ENCODE assay signal across 8 cellular contexts in genomic region chr1:202958544-202959275, GRCh38. TPM values are rescaled to one million over a fixed set of nuclear protein-coding genes. Genes with fewer than 3 reads are reported as not detected.
DNase-seq lines count a peak whose midpoint lies in the region; ATAC-seq, FAIRE-seq and TF ChIP-seq lines count a peak whose summit lies in the region.

No MANE protein-coding gene starts in this region.

- no peak for TF ChIP-seq POLR2A in NB4 (IDR thresholded peaks at IDR 0.05; ENCODE audit: extremely low read depth, insufficient read length)

- no peak overlapping the region for H3K27ac ChIP-seq in mesodermal cell (ENCODE audit: low read depth, low read length, severe bottlenecking)

- H3K9me3 ChIP-seq in mesodermal cell (ENCODE audit: control insufficient read depth, low read length) = no peaks in the 10 kb centered on the region

- no peak for FAIRE-seq in bronchial epithelial cell (lab: Jason Lieb, UNC)

- ATAC-seq in GM18907 (IDR thresholded peaks at IDR 0.05; ENCODE audit: unreplicated experiment) (peak; percentile 3), HG02610 (IDR thresholded peaks at IDR 0.05; ENCODE audit: unreplicated experiment) (no peak)

- H3K36me3 ChIP-seq in bronchial epithelial cell (ENCODE audit: control insufficient read depth, insufficient read depth, low read length) = peaks cover 24% of the 10 kb centered on the region
- peaks cover 28% of the 10 kb centered on the region for H3K36me3 ChIP-seq in mesodermal cell (ENCODE audit: control insufficient read depth, insufficient read depth, low read length)

- H3K4me3 ChIP-seq in NB4 (ENCODE audit: low read depth, low read length) (peak overlapping the region; percentile 73), bronchial epithelial cell (ENCODE audit: low read depth, low read length) (peak overlapping the region; percentile 85), mesodermal cell (ENCODE audit: extremely low read depth, insufficient read depth, low read length, poor library complexity, severe bottlenecking) (peak overlapping the region; percentile 98)

- peaks cover 14% of the 10 kb centered on the region for H3K4me1 ChIP-seq in mesodermal cell (ENCODE audit: control insufficient read depth, insufficient read depth, low read length, poor library complexity, severe bottlenecking)

- DNase-seq in NB4 (ENCODE audit: low read depth) = peak; percentile 16
- no peak for DNase-seq in bronchial epithelial cell (ENCODE audit: low read depth)
- DNase-seq in effector CD8-positive, alpha-beta T cell (lab: John Stamatoyannopoulos, UW) = no peak
- DNase-seq in T1000 (lab: John Stamatoyannopoulos, UW) = no peak
- no peak for DNase-seq in NCI-H2029 treated with DMSO at 0.1 percent for 48 hours (lab: John Stamatoyannopoulos, UW)

- no peaks in the 10 kb centered on the region for H3K27me3 ChIP-seq in bronchial epithelial cell (ENCODE audit: control insufficient read depth, insufficient read depth, low read length)

- no peak for TF ChIP-seq CTCF in NB4 (IDR thresholded peaks at IDR 0.05; ENCODE audit: low read depth, low read length)
- TF ChIP-seq CTCF in bronchial epithelial cell (IDR thresholded peaks at IDR 0.05; ENCODE audit: insufficient read depth, low read length, severe bottlenecking) = no peak

- 3 to 6% methylated on average over 4 to 10 of the region's 10 CpGs for WGBS in mesodermal cell (ENCODE audit: insufficient coverage in 2 of 2), 2 experiments

RNA-seq across cellular contexts. Expression of gene ADIPOR1, which starts 0.6 kb away (rescaled TPM):
- 178 and 212 TPM in 2 replicates for total RNA-seq in bronchial epithelial cell
- polyA plus RNA-seq in mesodermal cell (2013, experiment 1 of 2) = 92.6 TPM
- polyA plus RNA-seq in mesodermal cell (2013, experiment 2 of 2) = 82.7 TPM

RNA-seq across cellular contexts. Expression of gene CYB5R1, which starts 8.3 kb away (rescaled TPM):
- total RNA-seq in bronchial epithelial cell = 101 and 112 TPM in 2 replicates
- 26.2 TPM for polyA plus RNA-seq in mesodermal cell (2013, experiment 1 of 2)
- polyA plus RNA-seq in mesodermal cell (2013, experiment 2 of 2) = 22.6 TPM

RNA-seq across cellular contexts. Expression of gene KLHL12, which starts 31.7 kb away (rescaled TPM):
- total RNA-seq in bronchial epithelial cell = 51.1 and 71.6 TPM in 2 replicates
- 23.0 TPM for polyA plus RNA-seq in mesodermal cell (2013, experiment 1 of 2)
- 24.0 TPM for polyA plus RNA-seq in mesodermal cell (2013, experiment 2 of 2)

RNA-seq across cellular contexts. Expression of gene TMEM183A, which starts 48.5 kb away (rescaled TPM):
- 102 and 126 TPM in 2 replicates for total RNA-seq in bronchial epithelial cell
- polyA plus RNA-seq in mesodermal cell (2013, experiment 1 of 2) = 78.8 TPM
- 70.1 TPM for polyA plus RNA-seq in mesodermal cell (2013, experiment 2 of 2)
